Comparison of ENCODE assay signal across 21 cellular contexts in the genomic region with DNA sequence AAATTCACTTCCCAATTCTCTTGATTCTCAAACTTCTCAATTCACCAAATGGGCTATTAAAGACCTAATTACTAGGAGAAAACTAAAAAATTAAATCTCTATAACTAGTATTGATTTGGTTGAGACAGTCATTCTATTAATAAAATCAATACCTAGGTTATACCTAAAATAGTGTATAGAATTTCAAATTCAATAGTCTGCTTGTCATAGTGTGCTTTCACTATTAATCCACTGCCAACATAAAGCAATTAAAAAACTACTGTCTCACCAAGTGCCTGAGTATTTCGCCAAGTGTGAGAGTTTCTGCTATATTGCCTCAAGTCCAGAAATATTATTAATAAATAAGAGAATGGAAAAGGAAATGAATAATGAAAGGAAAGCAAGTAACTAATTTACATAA. TPM values are rescaled to one million over a fixed set of nuclear protein-coding genes. Genes with fewer than 3 reads are reported as not detected.
A peak's percentile ranks its signal among the peaks of the same experiment; 100 is the strongest.
DNase-seq lines count a peak whose midpoint lies in the region; ATAC-seq and TF ChIP-seq lines count a peak whose summit lies in the region.
"Had no signal": no experiment of that assay in that cellular context is flagged by ENCODE, and none has a peak within 500 bp of the region (broad histone marks: within the 10 kb centered on the region; RNA-seq: fewer than 3 reads in every experiment).

No MANE protein-coding gene starts in this region.

- H3K4me3 ChIP-seq in OCI-LY3 (ENCODE audit: low read length) (peak overlapping the region; percentile 35), WERI-Rb-1 (ENCODE audit: low read depth, low read length) (no peak overlapping the region), uterus (no peak overlapping the region)
- H3K4me3 ChIP-seq: GM23338 had no signal

- H3K27ac ChIP-seq in OCI-LY3 (ENCODE audit: low read length) (peak overlapping the region; percentile 64), WERI-Rb-1 (no peak overlapping the region), uterus (no peak overlapping the region)
- H3K27ac ChIP-seq: 22Rv1 had no signal

- intact Hi-C loops in uterus (cut with DNase I; ENCODE audit: low total_unique reads): no loop called here

- no peak overlapping the region for H2AFZ ChIP-seq in OCI-LY3 (ENCODE audit: low read depth, low read length)
- H2AFZ ChIP-seq: GM23338 had no signal

- no peaks in the 10 kb centered on the region for H3K27me3 ChIP-seq in OCI-LY3 (ENCODE audit: low read depth, low read length)
- H3K27me3 ChIP-seq in WERI-Rb-1 (ENCODE audit: insufficient read depth, low read depth, severe bottlenecking): no peaks in the 10 kb centered on the region
- no peaks in the 10 kb centered on the region for H3K27me3 ChIP-seq in uterus

- no peak for TF ChIP-seq POLR2A in uterus (IDR thresholded peaks at IDR 0.05)

- peak overlapping the region; percentile 61 for H3K4me2 ChIP-seq in OCI-LY3 (ENCODE audit: low read length)
- H3K4me2 ChIP-seq: GM23338 had no signal

- H3K36me3 ChIP-seq in OCI-LY3 (replicated peaks; ENCODE audit: low read depth, low read length) (peaks cover 17% of the 10 kb centered on the region), WERI-Rb-1 (peaks cover 3% of the 10 kb centered on the region; the same call in 1 of the 2 replicates), uterus (no peaks in the 10 kb centered on the region)

- TF ChIP-seq CTCF in OCI-LY3 (IDR thresholded peaks at IDR 0.05; ENCODE audit: low read depth, low read length) (no peak), WERI-Rb-1 (IDR thresholded peaks at IDR 0.05; ENCODE audit: low read depth, low read length) (no peak), uterus (IDR thresholded peaks at IDR 0.05) (no peak)

- H3K79me2 ChIP-seq in OCI-LY3 (ENCODE audit: low read length): no peaks in the 10 kb centered on the region

- peak; percentile 55 to 62 for ATAC-seq in activated CD4-positive, CD25-positive, alpha-beta regulatory T cell treated with anti-CD3 and anti-CD28 coated beads, Interleukin-2, amount 50 U/mL, for 24 hours
- ATAC-seq in GM19463 (IDR thresholded peaks at IDR 0.05; ENCODE audit: unreplicated experiment): peak; percentile 30
- ATAC-seq: GM23338, HCT116 had no signal

- no peak overlapping the region for H3K9ac ChIP-seq in OCI-LY3 (ENCODE audit: low read length)

- DNase-seq in activated CD4-positive, CD25-positive, alpha-beta regulatory T cell treated with anti-CD3 and anti-CD28 coated beads, Interleukin-2, amount 50 U/mL, for 72 hours: no peak
- DNase-seq in activated CD4-positive, alpha-beta T cell treated with anti-CD3 and anti-CD28 coated beads for 1 hour: no peak
- no peak for DNase-seq in WERI-Rb-1
- no peak for DNase-seq in uterus
- DNase-seq in NCI-H2171 treated with DMSO at 0.1 percent for 48 hours (lab: John Stamatoyannopoulos, UW): no peak
- DNase-seq: Calu3; DMS53; IMR-90; NCI-H1105 treated with DMSO at 0.1 percent for 48 hours; NCI-H1694 treated with DMSO at 0.1 percent for 48 hours; NCI-H2107; NCI-H446 treated with DMSO at 0.1 percent for 48 hours; NK-92 treated with Interleukin-12 subunit alpha and Interleukin-12 subunit beta, amount 100 ng/mL, for 24 hours; OCI-M1; SIG-M5 had no signal

- H4K20me1 ChIP-seq in OCI-LY3 (ENCODE audit: insufficient read depth, low read length): no peaks in the 10 kb centered on the region

- H3K9me3 ChIP-seq in OCI-LY3 (ENCODE audit: insufficient read depth, low read length) (no peaks in the 10 kb centered on the region), WERI-Rb-1 (ENCODE audit: severe bottlenecking) (no peaks in the 10 kb centered on the region), uterus (no peaks in the 10 kb centered on the region)

- H3K4me1 ChIP-seq in OCI-LY3 (ENCODE audit: low read length): peaks cover 18% of the 10 kb centered on the region
- H3K4me1 ChIP-seq in uterus: no peaks in the 10 kb centered on the region

RNA-seq across cellular contexts. Expression of gene STX17, which starts 47.7 kb away (rescaled TPM):
- total RNA-seq in uterus: 10 to 100 TPM; 15.0 to 66.4 (median 32.6) TPM
